Comparison of ENCODE assay signal across 13 cellular contexts in genomic region chr2:181174880-181175590, GRCh38.
DNase-seq lines count a peak whose midpoint lies in the region; ATAC-seq and TF ChIP-seq lines count a peak whose summit lies in the region.
"Had no signal": no experiment of that assay in that cellular context is flagged by ENCODE, and none has a peak within 500 bp of the region (broad histone marks: within the 10 kb centered on the region; RNA-seq: fewer than 3 reads in every experiment).

No MANE protein-coding gene starts in this region.

- no peaks in the 10 kb centered on the region for H3K9me3 ChIP-seq in testis
- no peaks in the 10 kb centered on the region for H3K9me3 ChIP-seq in right lobe of liver
- H3K9me3 ChIP-seq: SJSA1 had no signal

- intact Hi-C loops in testis (cut with DNase I; ENCODE audit: low total_unique reads) (no loop called here), right lobe of liver (cut with DNase I) (no loop called here)

- no peaks in the 10 kb centered on the region for H3K36me3 ChIP-seq in testis (ENCODE audit: low read depth, missing control alignments)
- H3K36me3 ChIP-seq in right lobe of liver, result no peaks in the 10 kb centered on the region
- H3K36me3 ChIP-seq: cardiac muscle cell, SJSA1 had no signal

- DNase-seq in DMS 273 treated with DMSO at 0.1 percent for 48 hours (lab: John Stamatoyannopoulos, UW) (peak; percentile 25), RPMI7951 (ENCODE audit: low read depth) (peak; percentile 18), iris pigment epithelial cell (ENCODE audit: low read depth) (peak; percentile 81), NCI-H128 (lab: John Stamatoyannopoulos, UW; ENCODE audit: unreplicated experiment) (no peak), testis (no peak), right lobe of liver (no peak)
- DNase-seq: activated CD4-positive, alpha-beta T cell treated with anti-CD3 and anti-CD28 coated beads, Interleukin-2, amount 50 U/mL, for 48 hours; DMS153; stimulated activated CD8-positive, alpha-beta memory T cell treated with anti-CD3 and anti-CD28 coated beads, Interleukin-4, amount 100 ng/mL, for 48 hours had no signal

- WGBS in testis, 2 donors, result 39 to 55% methylated on average over 4 of the region's 4 CpGs
- WGBS in right lobe of liver (ENCODE audit: insufficient coverage, low coverage, low lambda C conversion rate, missing lambda C conversion rate), result 37% methylated on average over 4 of the region's 4 CpGs

- H3K27ac ChIP-seq in testis, result no peak overlapping the region
- no peak overlapping the region for H3K27ac ChIP-seq in right lobe of liver
- H3K27ac ChIP-seq: cardiac muscle cell, SJSA1 had no signal

- H3K27me3 ChIP-seq in testis (no peaks in the 10 kb centered on the region), right lobe of liver (no peaks in the 10 kb centered on the region)
- H3K27me3 ChIP-seq: cardiac muscle cell, SJSA1 had no signal

- TF ChIP-seq POLR2A in testis (IDR thresholded peaks at IDR 0.05) (no peak), right lobe of liver (IDR thresholded peaks at IDR 0.05) (no peak)

- H3K4me3 ChIP-seq in testis (no peak overlapping the region), right lobe of liver (no peak overlapping the region)
- H3K4me3 ChIP-seq: cardiac muscle cell, SJSA1 had no signal

- no peak for TF ChIP-seq CTCF in testis (IDR thresholded peaks at IDR 0.05)
- TF ChIP-seq CTCF in right lobe of liver (IDR thresholded peaks at IDR 0.05), result no peak

- H3K4me1 ChIP-seq in testis, result no peaks in the 10 kb centered on the region
- no peaks in the 10 kb centered on the region for H3K4me1 ChIP-seq in right lobe of liver

- ATAC-seq in GM21825 (IDR thresholded peaks at IDR 0.05; ENCODE audit: unreplicated experiment) (peak; percentile 66), GM21723 (IDR thresholded peaks at IDR 0.05; ENCODE audit: unreplicated experiment) (no peak), right lobe of liver (no peak)

Comparison
In these comparisons a context has a peak if more than half of its experiments do, and no peak if none do; other contexts are left out.
1. DNase-seq: peak in DMS 273 treated with DMSO at 0.1 percent for 48 hours (single experiment), RPMI7951 (single experiment) and iris pigment epithelial cell (single experiment); none in NCI-H128 (single experiment), testis (single experiment) and right lobe of liver (0 of 3).